1 cellular context compared by ENCODE assay signal in genomic region chr5:140547508-140548299, GRCh38.
A peak's percentile ranks its signal among the peaks of the same experiment; 100 is the strongest.
TF ChIP-seq lines count a peak whose summit lies in the region.

Gene EIF4EBP3 (plus strand): TSS chr5:140547662. CDS start chr5:140547738, 76 bp downstream.

TF ChIP-seq in K562, 482 proteins besides CTCF, POLR2A, EP300 and RAD21 (continued from another document):
- no peak for TF ChIP-seq CSDE1 (IDR thresholded peaks at IDR 0.05)
- peak; percentile 91 for TF ChIP-seq USF2 (CRISPR knock-in tag; IDR thresholded peaks at IDR 0.05)
- no peak for TF ChIP-seq CBX5 (IDR thresholded peaks at IDR 0.05; ENCODE audit: borderline replicate concordance, low read depth)
- TF ChIP-seq RNF2 (IDR thresholded peaks at IDR 0.05) = no peak
- TF ChIP-seq RHOXF2B (CRISPR knock-in tag; conservative IDR thresholded peaks at IDR 0.05) = no peak
- no peak for TF ChIP-seq KDM4B (IDR thresholded peaks at IDR 0.05; ENCODE audit: borderline replicate concordance in 2 of 2, low read depth in 1 of 2)
- TF ChIP-seq ZNF518B (CRISPR knock-in tag; IDR thresholded peaks at IDR 0.05) = no peak
- peak in 1 of 2 experiments; percentile 63; a peak in 1 of 4 replicates for TF ChIP-seq SRF (CRISPR knock-in tag; IDR thresholded peaks at IDR 0.05)
- TF ChIP-seq PRDM10 (IDR thresholded peaks at IDR 0.05; ENCODE audit: partially characterized antibody) = peak; percentile 62
- TF ChIP-seq PHF8 (IDR thresholded peaks at IDR 0.05; ENCODE audit: borderline replicate concordance, low read length) = peak; percentile 36; the same call in 1 of the 2 replicates
- TF ChIP-seq JUN (IDR thresholded peaks at IDR 0.05; ENCODE audit: borderline replicate concordance, low read depth, low read length) = peak; percentile 79; the same call in 1 of the 2 replicates
- TF ChIP-seq JUN (CRISPR knock-in tag; IDR thresholded peaks at IDR 0.05; ENCODE audit: borderline replicate concordance) = no peak
- peak; percentile 69; the same call in 1 of the 2 replicates for TF ChIP-seq GABPB1 (CRISPR knock-in tag; IDR thresholded peaks at IDR 0.05)
- TF ChIP-seq STAT6 (CRISPR knock-in tag; IDR thresholded peaks at IDR 0.05) = peak; percentile 93
- TF ChIP-seq DNMT1 (IDR thresholded peaks at IDR 0.05) = no peak
- no peak for TF ChIP-seq RBM39 (optimal IDR thresholded peaks at IDR 0.05; ENCODE audit: low read depth, low read length)
- TF ChIP-seq ZNF75A (CRISPR knock-in tag; IDR thresholded peaks at IDR 0.05) = no peak
- TF ChIP-seq L3MBTL2 (IDR thresholded peaks at IDR 0.05) = peak; percentile 97
- peak; percentile 34 for TF ChIP-seq CCNT2 (IDR thresholded peaks at IDR 0.05; ENCODE audit: borderline replicate concordance, extremely low read depth, insufficient read length, low read depth, low read length)
- no peak for TF ChIP-seq HDAC3 (IDR thresholded peaks at IDR 0.05; ENCODE audit: borderline replicate concordance, partially characterized antibody)
- no peak for TF ChIP-seq ZNF175 (CRISPR knock-in tag; IDR thresholded peaks at IDR 0.05; ENCODE audit: low read depth)
- TF ChIP-seq ILF3 (IDR thresholded peaks at IDR 0.05; ENCODE audit: borderline replicate concordance) = peak; percentile 93; the same call in 1 of the 2 replicates
- TF ChIP-seq TBP (optimal IDR thresholded peaks at IDR 0.05; ENCODE audit: low read depth, low read length) = peak; percentile 15
- TF ChIP-seq ZNF324 (CRISPR knock-in tag; IDR thresholded peaks at IDR 0.05) = no peak
- no peak for TF ChIP-seq ILK (tag; IDR thresholded peaks at IDR 0.05; ENCODE audit: borderline replicate concordance, low read depth)
- TF ChIP-seq ZNF639 (CRISPR knock-in tag; conservative IDR thresholded peaks at IDR 0.05 in 1 of 2, IDR thresholded peaks at IDR 0.05 in 1 of 2) = no peak
- TF ChIP-seq, protein P1, sequence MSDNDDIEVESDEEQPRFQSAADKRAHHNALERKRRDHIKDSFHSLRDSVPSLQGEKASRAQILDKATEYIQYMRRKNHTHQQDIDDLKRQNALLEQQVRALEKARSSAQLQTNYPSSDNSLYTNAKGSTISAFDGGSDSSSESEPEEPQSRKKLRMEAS (CRISPR knock-in tag; IDR thresholded peaks at IDR 0.05) = peak; percentile 97
- no peak for TF ChIP-seq ZKSCAN1 (IDR thresholded peaks at IDR 0.05; ENCODE audit: low read depth, low read length)
- TF ChIP-seq ZBTB7A (IDR thresholded peaks at IDR 0.05; ENCODE audit: borderline replicate concordance, control insufficient read depth, low read depth, low read length) = no peak
- TF ChIP-seq RCOR1 (IDR thresholded peaks at IDR 0.05; ENCODE audit: borderline replicate concordance in 1 of 2, low read depth in 2 of 2, low read length in 2 of 2) = peak in 1 of 2 experiments; percentile 26; a peak in 1 of 4 replicates
- peak; percentile 66 for TF ChIP-seq ATF7 (IDR thresholded peaks at IDR 0.05)
- peak; percentile 98 to 99 for TF ChIP-seq FOXK2 (conservative IDR thresholded peaks at IDR 0.05 in 1 of 2, IDR thresholded peaks at IDR 0.05 in 1 of 2; ENCODE audit: low read depth in 2 of 2)
- 0 out of 2 replicates have a peak, but pooled peaks have one; percentile 70 for TF ChIP-seq ZNF589 (CRISPR knock-in tag; IDR thresholded peaks at IDR 0.05; ENCODE audit: low read depth)
- TF ChIP-seq, protein P2, sequence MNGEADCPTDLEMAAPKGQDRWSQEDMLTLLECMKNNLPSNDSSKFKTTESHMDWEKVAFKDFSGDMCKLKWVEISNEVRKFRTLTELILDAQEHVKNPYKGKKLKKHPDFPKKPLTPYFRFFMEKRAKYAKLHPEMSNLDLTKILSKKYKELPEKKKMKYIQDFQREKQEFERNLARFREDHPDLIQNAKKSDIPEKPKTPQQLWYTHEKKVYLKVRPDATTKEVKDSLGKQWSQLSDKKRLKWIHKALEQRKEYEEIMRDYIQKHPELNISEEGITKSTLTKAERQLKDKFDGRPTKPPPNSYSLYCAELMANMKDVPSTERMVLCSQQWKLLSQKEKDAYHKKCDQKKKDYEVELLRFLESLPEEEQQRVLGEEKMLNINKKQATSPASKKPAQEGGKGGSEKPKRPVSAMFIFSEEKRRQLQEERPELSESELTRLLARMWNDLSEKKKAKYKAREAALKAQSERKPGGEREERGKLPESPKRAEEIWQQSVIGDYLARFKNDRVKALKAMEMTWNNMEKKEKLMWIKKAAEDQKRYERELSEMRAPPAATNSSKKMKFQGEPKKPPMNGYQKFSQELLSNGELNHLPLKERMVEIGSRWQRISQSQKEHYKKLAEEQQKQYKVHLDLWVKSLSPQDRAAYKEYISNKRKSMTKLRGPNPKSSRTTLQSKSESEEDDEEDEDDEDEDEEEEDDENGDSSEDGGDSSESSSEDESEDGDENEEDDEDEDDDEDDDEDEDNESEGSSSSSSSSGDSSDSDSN (IDR thresholded peaks at IDR 0.05; ENCODE audit: borderline replicate concordance in 1 of 2, low read depth in 2 of 2, low read length in 2 of 2) = no peak
- TF ChIP-seq CBFB (CRISPR knock-in tag; IDR thresholded peaks at IDR 0.05) = 0 out of 2 replicates have a peak, but pooled peaks have one; percentile 9
- peak; percentile 99 for TF ChIP-seq PKNOX1 (IDR thresholded peaks at IDR 0.05)
- TF ChIP-seq, protein P3, sequence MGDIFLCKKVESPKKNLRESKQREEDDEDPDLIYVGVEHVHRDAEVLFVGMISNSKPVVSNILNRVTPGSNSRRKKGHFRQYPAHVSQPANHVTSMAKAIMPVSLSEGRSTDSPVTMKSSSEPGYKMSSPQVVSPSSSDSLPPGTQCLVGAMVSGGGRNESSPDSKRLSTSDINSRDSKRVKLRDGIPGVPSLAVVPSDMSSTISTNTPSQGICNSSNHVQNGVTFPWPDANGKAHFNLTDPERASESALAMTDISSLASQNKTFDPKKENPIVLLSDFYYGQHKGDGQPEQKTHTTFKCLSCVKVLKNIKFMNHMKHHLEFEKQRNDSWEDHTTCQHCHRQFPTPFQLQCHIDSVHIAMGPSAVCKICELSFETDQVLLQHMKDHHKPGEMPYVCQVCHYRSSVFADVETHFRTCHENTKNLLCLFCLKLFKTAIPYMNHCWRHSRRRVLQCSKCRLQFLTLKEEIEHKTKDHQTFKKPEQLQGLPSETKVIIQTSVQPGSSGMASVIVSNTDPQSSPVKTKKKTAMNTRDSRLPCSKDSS (IDR thresholded peaks at IDR 0.05; ENCODE audit: low read depth, partially characterized antibody) = no peak
- no peak for TF ChIP-seq DPF2 (IDR thresholded peaks at IDR 0.05)
- TF ChIP-seq YY1 (IDR thresholded peaks at IDR 0.05; ENCODE audit: borderline replicate concordance in 1 of 3, control insufficient read depth in 1 of 3, extremely low read depth in 1 of 3, insufficient read depth in 3 of 3, insufficient read length in 1 of 3, insufficient replicate concordance in 2 of 3, low read depth in 1 of 3, low read length in 2 of 3) = peak in 2 of 3 experiments; percentile 39 to 47
- TF ChIP-seq MBD1 (CRISPR knock-in tag; IDR thresholded peaks at IDR 0.05) = peak; percentile 79; the same call in 1 of the 2 replicates
